2 cellular contexts compared by ENCODE assay signal in genomic region chr15:40803076-40803475, GRCh38.
TF ChIP-seq lines count a peak whose summit lies in the region.

No MANE protein-coding gene starts in this region.

TF ChIP-seq in GM12878, 131 proteins besides CTCF, POLR2A, EP300 and RAD21:
- no peak for TF ChIP-seq ZNF207 (IDR thresholded peaks at IDR 0.05; ENCODE audit: borderline replicate concordance)
- no peak for TF ChIP-seq TBL1XR1 (IDR thresholded peaks at IDR 0.05; ENCODE audit: low read depth, low read length)
- no peak for TF ChIP-seq ZSCAN29 (IDR thresholded peaks at IDR 0.05)
- TF ChIP-seq SREBF1 (IDR thresholded peaks at IDR 0.05; ENCODE audit: low read length), result no peak
- no peak for TF ChIP-seq SRF (IDR thresholded peaks at IDR 0.05; ENCODE audit: low read depth in 2 of 2, low read length in 2 of 2)
- TF ChIP-seq POLR2AphosphoS5 (IDR thresholded peaks at IDR 0.05; ENCODE audit: low read length), result no peak
- no peak for TF ChIP-seq RBBP5 (conservative IDR thresholded peaks at IDR 0.05)
- no peak for TF ChIP-seq PAX5 (IDR thresholded peaks at IDR 0.05; ENCODE audit: borderline replicate concordance, low read depth, low read length)
- no peak for TF ChIP-seq HDGF (IDR thresholded peaks at IDR 0.05)
- no peak for TF ChIP-seq ZBTB4 (CRISPR knock-in tag; IDR thresholded peaks at IDR 0.05)
- TF ChIP-seq IRF5 (IDR thresholded peaks at IDR 0.05; ENCODE audit: borderline replicate concordance), result no peak
- no peak for TF ChIP-seq JUND (IDR thresholded peaks at IDR 0.05; ENCODE audit: low read depth, low read length)
- TF ChIP-seq BHLHE40 (IDR thresholded peaks at IDR 0.05; ENCODE audit: borderline replicate concordance in 1 of 2, low read depth in 2 of 2, low read length in 1 of 2), result no peak
- no peak for TF ChIP-seq ATF7 (IDR thresholded peaks at IDR 0.05; ENCODE audit: low read depth)
- no peak for TF ChIP-seq IRF3 (IDR thresholded peaks at IDR 0.05)
- TF ChIP-seq RFX5 (IDR thresholded peaks at IDR 0.05; ENCODE audit: low read depth, low read length), result no peak
- TF ChIP-seq PML (IDR thresholded peaks at IDR 0.05; ENCODE audit: low read length), result no peak

TF ChIP-seq in liver, 16 proteins besides CTCF, POLR2A, EP300 and RAD21:
- TF ChIP-seq HNF4G (IDR thresholded peaks at IDR 0.05), result no peak
- no peak for TF ChIP-seq NR2F2 (IDR thresholded peaks at IDR 0.05)
- TF ChIP-seq HNF4A (conservative IDR thresholded peaks at IDR 0.05), result peak in 1 of 2 donors; percentile 43
- TF ChIP-seq ZBTB33 (IDR thresholded peaks at IDR 0.05), result no peak
- TF ChIP-seq SP1 (IDR thresholded peaks at IDR 0.05), result no peak
- TF ChIP-seq FOXA2 (IDR thresholded peaks at IDR 0.05), result no peak
- TF ChIP-seq REST (IDR thresholded peaks at IDR 0.05), result peak; percentile 11
- no peak for TF ChIP-seq FOXA1 (IDR thresholded peaks at IDR 0.05)
- TF ChIP-seq JUND (IDR thresholded peaks at IDR 0.05), result no peak
- TF ChIP-seq TAF1 (conservative IDR thresholded peaks at IDR 0.05), result no peak
- peak in 1 of 2 donors; percentile 36 for TF ChIP-seq RXRA (IDR thresholded peaks at IDR 0.05)
- no peak for TF ChIP-seq MAX (IDR thresholded peaks at IDR 0.05)
- no peak for TF ChIP-seq ATF3 (IDR thresholded peaks at IDR 0.05)
- no peak for TF ChIP-seq EGR1 (IDR thresholded peaks at IDR 0.05; ENCODE audit: low read depth in 2 of 2)
- peak; percentile 26 for TF ChIP-seq YY1 (IDR thresholded peaks at IDR 0.05)
- no peak for TF ChIP-seq GABPA (IDR thresholded peaks at IDR 0.05 in 1 of 2, conservative IDR thresholded peaks at IDR 0.05 in 1 of 2)
